In the genomic region with DNA sequence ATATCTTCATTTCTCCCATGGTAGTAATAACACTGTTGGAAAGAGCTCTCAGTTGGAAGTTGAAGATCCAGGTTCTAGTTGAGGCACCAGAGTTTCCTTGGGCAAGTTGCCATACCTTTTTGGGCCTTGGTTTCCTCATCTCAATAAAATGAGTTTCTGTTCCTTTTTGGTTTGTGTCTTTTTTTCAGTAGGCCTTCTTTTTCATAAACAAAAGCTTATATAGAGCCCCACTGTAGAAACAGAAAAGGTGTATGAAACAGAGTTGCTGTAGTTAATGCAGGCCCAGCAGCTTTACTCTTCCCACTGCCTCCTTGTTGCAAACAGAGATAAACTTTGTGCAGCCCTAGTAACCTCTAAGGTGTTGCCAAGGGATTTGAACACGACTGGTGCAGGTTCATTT, we compare ENCODE assay signal across 26 cellular contexts. TPM values are rescaled to one million over a fixed set of nuclear protein-coding genes. Genes with fewer than 3 reads are reported as not detected.
A peak's percentile ranks its signal among the peaks of the same experiment; 100 is the strongest.
DNase-seq lines count a peak whose midpoint lies in the region; ATAC-seq and TF ChIP-seq lines count a peak whose summit lies in the region.
"Had no signal": no experiment of that assay in that cellular context is flagged by ENCODE, and none has a peak within 500 bp of the region (broad histone marks: within the 10 kb centered on the region; RNA-seq: fewer than 3 reads in every experiment).

No MANE protein-coding gene starts in this region.

- intact Hi-C loops in activated B cell treated with CpG ODN at 0.5 μM for 24 hours (cut with micrococcal nuclease) = no loop called here

- H2AFZ ChIP-seq in GM23338 = no peak overlapping the region
- H2AFZ ChIP-seq: parathyroid adenoma had no signal

- no peak overlapping the region for H3K4me2 ChIP-seq in GM23338
- H3K4me2 ChIP-seq: KMS-11 had no signal

- H3K27ac Mint-ChIP-seq in activated T-cell treated with anti-CD3 and anti-CD28 coated beads, Interleukin-2, amount 50 U/mL, for 72 hours = peak overlapping the region; percentile 94
- H3K27ac Mint-ChIP-seq in GM23338 (no peak overlapping the region), activated B cell treated with CpG ODN at 0.5 μM for 24 hours (peak overlapping the region; percentile 39)

- H3K4me3 ChIP-seq in GM23338 = no peak overlapping the region
- no peak overlapping the region for H3K4me3 ChIP-seq in neutrophil (ENCODE audit: low read depth in 1 of 2, low read length in 1 of 2)
- H3K4me3 ChIP-seq: body of pancreas, esophagus muscularis mucosa, HAP-1, right lobe of liver, testis had no signal

- H3K36me3 ChIP-seq in GM23338 (ENCODE audit: insufficient read depth) (peaks cover 5% of the 10 kb centered on the region; the same call in 1 of the 2 replicates), neutrophil (peaks cover 81% of the 10 kb centered on the region)

- H3K9me3 ChIP-seq in neutrophil = no peaks in the 10 kb centered on the region
- H3K9me3 ChIP-seq: body of pancreas, esophagus muscularis mucosa, HAP-1, right lobe of liver, testis had no signal

- no peaks in the 10 kb centered on the region for H3K9me3 Mint-ChIP-seq in activated T-cell treated with anti-CD3 and anti-CD28 coated beads, Interleukin-2, amount 50 U/mL, for 72 hours
- H3K9me3 Mint-ChIP-seq in GM23338 (no peaks in the 10 kb centered on the region), activated B cell treated with CpG ODN at 0.5 μM for 24 hours (no peaks in the 10 kb centered on the region)
- H3K9me3 Mint-ChIP-seq: effector memory CD8-positive, alpha-beta T cell had no signal

- peaks cover 90% of the 10 kb centered on the region for H3K4me1 Mint-ChIP-seq in activated T-cell treated with anti-CD3 and anti-CD28 coated beads, Interleukin-2, amount 50 U/mL, for 72 hours (ENCODE audit: low read depth)
- H3K4me1 Mint-ChIP-seq in GM23338 = peaks cover 5% of the 10 kb centered on the region
- H3K4me1 Mint-ChIP-seq in activated B cell treated with CpG ODN at 0.5 μM for 24 hours = peaks cover 64% of the 10 kb centered on the region

- H3K9me2 ChIP-seq in GM23338 (ENCODE audit: insufficient read depth) = no peaks in the 10 kb centered on the region

- no peak for ATAC-seq in activated T-cell treated with anti-CD3 and anti-CD28 coated beads, Interleukin-2, amount 50 U/mL, for 72 hours (replicated peaks in 1 of 2)
- ATAC-seq in GM23338 (no peak), activated B cell treated with CpG ODN at 0.5 μM for 24 hours (ENCODE audit: low read depth) (no peak), GM18907 (IDR thresholded peaks at IDR 0.05; ENCODE audit: unreplicated experiment) (no peak), GM21447 (IDR thresholded peaks at IDR 0.05; ENCODE audit: unreplicated experiment) (no peak), GM21619 (IDR thresholded peaks at IDR 0.05; ENCODE audit: unreplicated experiment) (no peak)
- ATAC-seq: activated CD4-positive, alpha-beta T cell treated with anti-CD3 and anti-CD28 coated beads for 36 hours; body of pancreas; effector memory CD8-positive, alpha-beta T cell; right lobe of liver had no signal

- H3K27ac ChIP-seq in GM23338 (ENCODE audit: low read depth) = 0 out of 2 replicates have a peak overlapping the region, but pooled peaks have one; percentile 2
- H3K27ac ChIP-seq in neutrophil = peak overlapping the region; percentile 41
- H3K27ac ChIP-seq: body of pancreas, C4-2B, esophagus muscularis mucosa, KMS-11, parathyroid adenoma, right lobe of liver, testis had no signal

- no peak overlapping the region for H3K4me3 Mint-ChIP-seq in activated T-cell treated with anti-CD3 and anti-CD28 coated beads, Interleukin-2, amount 50 U/mL, for 72 hours
- H3K4me3 Mint-ChIP-seq in GM23338 = no peak overlapping the region
- H3K4me3 Mint-ChIP-seq in activated B cell treated with CpG ODN at 0.5 μM for 24 hours = no peak overlapping the region
- H3K4me3 Mint-ChIP-seq: activated CD4-positive, alpha-beta T cell treated with anti-CD3 and anti-CD28 coated beads for 36 hours; effector memory CD8-positive, alpha-beta T cell had no signal

- H3K79me2 ChIP-seq in GM23338 (replicated peaks; ENCODE audit: insufficient read depth) = peaks cover 25% of the 10 kb centered on the region
- H3K79me2 ChIP-seq: parathyroid adenoma had no signal

- peaks cover 5% of the 10 kb centered on the region; the same call in 1 of the 2 replicates for H4K20me1 ChIP-seq in GM23338 (replicated peaks; ENCODE audit: insufficient read depth)

- H3K27me3 Mint-ChIP-seq in activated T-cell treated with anti-CD3 and anti-CD28 coated beads, Interleukin-2, amount 50 U/mL, for 72 hours (ENCODE audit: low read depth) = no peaks in the 10 kb centered on the region
- H3K27me3 Mint-ChIP-seq in GM23338 (ENCODE audit: insufficient read depth, low read depth, poor library complexity) (no peaks in the 10 kb centered on the region), activated B cell treated with CpG ODN at 0.5 μM for 24 hours (no peaks in the 10 kb centered on the region)
- H3K27me3 Mint-ChIP-seq: activated CD4-positive, alpha-beta T cell treated with anti-CD3 and anti-CD28 coated beads for 36 hours; effector memory CD8-positive, alpha-beta T cell had no signal

- POLR2A ChIA-PET in activated B cell treated with CpG ODN at 0.5 μM for 24 hours (lab: Charles Lee) = interaction anchor here (0.8 kb wide), 1 partner anchor 75 kb away, joined by 4 read pairs; no protein-coding TSS in a partner anchor

- CTCF ChIA-PET in activated B cell treated with CpG ODN at 0.5 μM for 24 hours (lab: Charles Lee) = no interaction called here

- H3K27me3 ChIP-seq in GM23338 (ENCODE audit: insufficient read depth) (no peaks in the 10 kb centered on the region), neutrophil (no peaks in the 10 kb centered on the region)
- H3K27me3 ChIP-seq: body of pancreas, esophagus muscularis mucosa, right lobe of liver, testis had no signal

- TF ChIP-seq CTCF in GM23338 (conservative IDR thresholded peaks at IDR 0.05; ENCODE audit: low read depth in 2 of 2) (no peak), activated B cell treated with CpG ODN at 0.5 μM for 24 hours (IDR thresholded peaks at IDR 0.05) (no peak), neutrophil (IDR thresholded peaks at IDR 0.05) (no peak)

- H3K4me1 ChIP-seq in GM23338 (ENCODE audit: insufficient read depth) = no peaks in the 10 kb centered on the region; the same call in 1 of the 2 replicates
- no peaks in the 10 kb centered on the region for H3K4me1 ChIP-seq in neutrophil (ENCODE audit: control insufficient read depth in 1 of 2, insufficient read depth in 1 of 2, low read depth in 1 of 2, low read length in 1 of 2)
- H3K4me1 ChIP-seq: body of pancreas, HAP-1, right lobe of liver, testis had no signal

- no peaks in the 10 kb centered on the region for H3F3A ChIP-seq in GM23338 (replicated peaks; ENCODE audit: low read depth)

- H3K36me3 Mint-ChIP-seq in activated T-cell treated with anti-CD3 and anti-CD28 coated beads, Interleukin-2, amount 50 U/mL, for 72 hours (ENCODE audit: insufficient read depth in 2 of 2) = peaks cover 19 to 50% of the 10 kb centered on the region in 2 donors
- H3K36me3 Mint-ChIP-seq in GM23338 (ENCODE audit: low read depth) (peaks cover 6% of the 10 kb centered on the region; the same call in 2 of the 3 replicates), activated B cell treated with CpG ODN at 0.5 μM for 24 hours (ENCODE audit: low read depth) (peaks cover 81% of the 10 kb centered on the region)

- DNase-seq in activated T-cell treated with anti-CD3 and anti-CD28 coated beads, Interleukin-2, amount 50 U/mL, for 72 hours = no peak
- DNase-seq in activated T-cell treated with anti-CD3 and anti-CD28 coated beads, Interleukin-2, amount 50 U/mL, for 1 hour = no peak
- DNase-seq in GM23338 (ENCODE audit: low spot score) (no peak), activated B cell treated with CpG ODN at 0.5 μM for 24 hours (no peak)
- DNase-seq: ACHN; activated CD4-positive, alpha-beta T cell treated with anti-CD3 and anti-CD28 coated beads for 36 hours; body of pancreas; DMS153; effector memory CD8-positive, alpha-beta T cell; kidney glomerular epithelial cell; mammary epithelial cell; NCI-H1092; NCI-H2029 treated with DMSO at 0.1 percent for 48 hours; NCI-H446; NK-92 treated with Interleukin-12 subunit alpha and Interleukin-12 subunit beta, amount 100 ng/mL, for 24 hours; right lobe of liver; testis had no signal

TF ChIP-seq in GM23338, 12 proteins besides CTCF, POLR2A, EP300 and RAD21:
- TF ChIP-seq JUNB (IDR thresholded peaks at IDR 0.05; ENCODE audit: unreplicated experiment) (no peak), POLR2AphosphoS5 (IDR thresholded peaks at IDR 0.05; ENCODE audit: low read depth) (no peak), ZNF114 (CRISPR knock-in tag; IDR thresholded peaks at IDR 0.05) (no peak)
- TF ChIP-seq, protein P1, sequence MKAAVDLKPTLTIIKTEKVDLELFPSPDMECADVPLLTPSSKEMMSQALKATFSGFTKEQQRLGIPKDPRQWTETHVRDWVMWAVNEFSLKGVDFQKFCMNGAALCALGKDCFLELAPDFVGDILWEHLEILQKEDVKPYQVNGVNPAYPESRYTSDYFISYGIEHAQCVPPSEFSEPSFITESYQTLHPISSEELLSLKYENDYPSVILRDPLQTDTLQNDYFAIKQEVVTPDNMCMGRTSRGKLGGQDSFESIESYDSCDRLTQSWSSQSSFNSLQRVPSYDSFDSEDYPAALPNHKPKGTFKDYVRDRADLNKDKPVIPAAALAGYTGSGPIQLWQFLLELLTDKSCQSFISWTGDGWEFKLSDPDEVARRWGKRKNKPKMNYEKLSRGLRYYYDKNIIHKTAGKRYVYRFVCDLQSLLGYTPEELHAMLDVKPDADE (IDR thresholded peaks at IDR 0.05) = no peak
TF ChIP-seq in GM23338: peak in this region for 0.

RNA-seq across cellular contexts. Expression of a gene that starts 41.7 kb away (rescaled TPM):
- total RNA-seq in activated T-cell treated with anti-CD3 and anti-CD28 coated beads, Interleukin-2, amount 50 U/mL, for 72 hours = not detected
- 0.59 TPM in 1 of 2 replicates, not detected in the other for total RNA-seq in GM23338 (2014; rRNA removed; shearing (Covaris generic))
- polyA plus RNA-seq in GM23338 (2016; fragmentation: Nextera tagmentation; extraction: Ambion mirVana) = 0.26 and 0.79 TPM in 2 replicates
- 6.5 and 7.9 TPM in 2 replicates for total RNA-seq in activated B cell treated with CpG ODN at 0.5 μM for 24 hours
- total RNA-seq: activated CD4-positive, alpha-beta T cell treated with anti-CD3 and anti-CD28 coated beads for 36 hours had no signal

RNA-seq across cellular contexts. Expression of a gene that starts 48.7 kb away (rescaled TPM):
- total RNA-seq in activated T-cell treated with anti-CD3 and anti-CD28 coated beads, Interleukin-2, amount 50 U/mL, for 72 hours = 100 to 1,000 TPM; 292 to 349 TPM
- total RNA-seq in GM23338 (2014; rRNA removed; shearing (Covaris generic)) = 168 and 184 TPM in 2 replicates
- 118 and 119 TPM in 2 replicates for polyA plus RNA-seq in GM23338 (2016; fragmentation: Nextera tagmentation; extraction: Ambion mirVana)
- total RNA-seq in activated B cell treated with CpG ODN at 0.5 μM for 24 hours = 310 and 324 TPM in 2 replicates
